ENCODE assay signal across 24 cellular contexts in genomic region chr1:12640237-12640957, GRCh38. TPM values are rescaled to one million over a fixed set of nuclear protein-coding genes. Genes with fewer than 3 reads are reported as not detected.
"Had no signal": no experiment of that assay in that cellular context is flagged by ENCODE, and none has a peak within 500 bp of the region (broad histone marks: within the 10 kb centered on the region; RNA-seq: fewer than 3 reads in every experiment).

No MANE protein-coding gene starts in this region.

- H3K4me3 Mint-ChIP-seq: activated naive CD4-positive, alpha-beta T cell treated with anti-CD3 and anti-CD28 coated beads for 36 hours; activated naive CD8-positive, alpha-beta T cell treated with anti-CD3 and anti-CD28 coated beads, Interleukin-2, amount 50 U/mL, for 24 hours; natural killer cell had no signal

- ATAC-seq: activated naive CD8-positive, alpha-beta T cell treated with anti-CD3 and anti-CD28 coated beads, Interleukin-2, amount 50 U/mL, for 24 hours; esophagus mucosa; left ventricle myocardium superior; natural killer cell had no signal

- H3K4me3 ChIP-seq: ascending aorta, cardiac muscle cell, right atrium auricular region, suprapubic skin had no signal

- H3K4me1 ChIP-seq: suprapubic skin had no signal

- H3K36me3 ChIP-seq: ascending aorta, cardiac muscle cell, right atrium auricular region, suprapubic skin had no signal

- H3K27ac ChIP-seq: ascending aorta, cardiac muscle cell, right atrium auricular region, suprapubic skin had no signal

- H3K27ac Mint-ChIP-seq: activated naive CD4-positive, alpha-beta T cell treated with anti-CD3 and anti-CD28 coated beads for 36 hours; activated naive CD8-positive, alpha-beta T cell treated with anti-CD3 and anti-CD28 coated beads, Interleukin-2, amount 50 U/mL, for 24 hours; natural killer cell had no signal

- H3K27me3 ChIP-seq: ascending aorta, cardiac muscle cell, right atrium auricular region had no signal

- DNase-seq: activated CD4-positive, CD25-positive, alpha-beta regulatory T cell treated with anti-CD3 and anti-CD28 coated beads, Interleukin-2, amount 50 U/mL, for 72 hours; activated naive CD4-positive, alpha-beta T cell treated with anti-CD3 and anti-CD28 coated beads for 36 hours; activated naive CD8-positive, alpha-beta T cell treated with anti-CD3 and anti-CD28 coated beads, Interleukin-2, amount 50 U/mL, for 24 hours; hypothalamus; left ventricle myocardium superior; mesenchymal stem cell; natural killer cell; occipital lobe; small intestine; stimulated activated CD4-positive, alpha-beta T cell treated with anti-CD3 and anti-CD28 coated beads, Interleukin-4, amount 100 ng/mL, for 4 hours; stimulated activated CD8-positive, alpha-beta memory T cell treated with anti-CD3 and anti-CD28 coated beads, Interleukin-4, amount 100 ng/mL, for 48 hours; stimulated activated naive CD4-positive, alpha-beta T cell treated with Interleukin-2 at 50 U/mL for 16 hours; T-helper 1 cell; T1000; trophoblast cell had no signal

- H3K4me1 Mint-ChIP-seq: activated naive CD8-positive, alpha-beta T cell treated with anti-CD3 and anti-CD28 coated beads, Interleukin-2, amount 50 U/mL, for 24 hours; natural killer cell had no signal

RNA-seq across cellular contexts. Expression of gene AADACL4, which starts 3.5 kb away (rescaled TPM):
- total RNA-seq: activated CD8-positive, alpha-beta memory T cell treated with anti-CD3 and anti-CD28 coated beads for 36 hours; activated naive CD4-positive, alpha-beta T cell treated with anti-CD3 and anti-CD28 coated beads for 36 hours; ascending aorta; cardiac muscle cell; esophagus mucosa; glomerular endothelial cell; kidney epithelial cell; left ventricle myocardium superior; natural killer cell; occipital lobe; posterior vena cava; right atrium auricular region; suprapubic skin had no signal
- polyA plus RNA-seq: cardiac muscle cell, small intestine had no signal
